ENCODE assay signal across 22 cellular contexts in genomic region chrX:643911-644303, GRCh38. TPM values are rescaled to one million over a fixed set of nuclear protein-coding genes. Genes with fewer than 3 reads are reported as not detected.
DNase-seq lines count a peak whose midpoint lies in the region; ATAC-seq and TF ChIP-seq lines count a peak whose summit lies in the region.
"Had no signal": no experiment of that assay in that cellular context is flagged by ENCODE, and none has a peak within 500 bp of the region (broad histone marks: within the 10 kb centered on the region; RNA-seq: fewer than 3 reads in every experiment).

No MANE protein-coding gene starts in this region.

- H3K27ac Mint-ChIP-seq in WTC11, result no peak overlapping the region
- H3K27ac Mint-ChIP-seq: CD4-positive, alpha-beta memory T cell had no signal

- H3K9me2 ChIP-seq in SK-N-SH, result no peaks in the 10 kb centered on the region

- peak; percentile 23 for DNase-seq in SK-N-SH
- no peak for DNase-seq in WTC11 (ENCODE audit: low spot score)
- peak; percentile 42 to 82 for DNase-seq in vagina (ENCODE audit: extremely low spot score in 2 of 2)
- DNase-seq: BE2C; Calu3; CD4-positive, alpha-beta memory T cell; DMS53; IMR-90; Karpas-422; MM.1S; NCI-H1105 treated with DMSO at 0.1 percent for 48 hours; NCI-H1694 treated with DMSO at 0.1 percent for 48 hours; NCI-H2107; NCI-H2227 treated with DMSO at 0.1 percent for 48 hours; NCI-H524 had no signal

- H3K36me3 ChIP-seq in SK-N-SH (replicated peaks in 1 of 2; ENCODE audit: control insufficient read depth in 1 of 2, insufficient read depth in 2 of 2, low read length in 1 of 2) (no peaks in the 10 kb centered on the region), mucosa of rectum (ENCODE audit: control insufficient read depth in 2 of 2, insufficient read depth in 2 of 2, low read length in 2 of 2) (no peaks in the 10 kb centered on the region), vagina (no peaks in the 10 kb centered on the region)
- H3K36me3 ChIP-seq: BE2C had no signal

- H3K4me1 Mint-ChIP-seq in WTC11, result peaks cover 16% of the 10 kb centered on the region

- no peak for TF ChIP-seq RAD21 in SK-N-SH (IDR thresholded peaks at IDR 0.05; ENCODE audit: low read length)

- CTCF ChIA-PET in SK-N-SH (lab: Yijun Ruan, JAX) (no interaction called here), WTC11 (lab: Charles Lee) (no interaction called here)

- H3K27me3 Mint-ChIP-seq in WTC11 (ENCODE audit: low read depth), result peaks cover 80% of the 10 kb centered on the region

- H3K9me3 ChIP-seq in SK-N-SH, result no peaks in the 10 kb centered on the region
- H3K9me3 ChIP-seq in mucosa of rectum (ENCODE audit: control insufficient read depth in 2 of 2, low read length in 2 of 2), result no peaks in the 10 kb centered on the region
- H3K9me3 ChIP-seq in vagina, result no peaks in the 10 kb centered on the region
- H3K9me3 ChIP-seq: BE2C had no signal

- peak overlapping the region; percentile 53 for H3K4me3 Mint-ChIP-seq in WTC11
- H3K4me3 Mint-ChIP-seq: CD4-positive, alpha-beta memory T cell had no signal

- H3K36me3 Mint-ChIP-seq in WTC11, result 0 out of 2 replicates have a peak, but pooled peaks cover 3% of the 10 kb centered on the region
- H3K36me3 Mint-ChIP-seq: CD4-positive, alpha-beta memory T cell had no signal

- POLR2A ChIA-PET in SK-N-SH (lab: Yijun Ruan, JAX) (no interaction called here), WTC11 (lab: Charles Lee) (no interaction called here)

- no peaks in the 10 kb centered on the region for H3F3A ChIP-seq in SK-N-SH (replicated peaks; ENCODE audit: insufficient read depth)

- intact Hi-C loops in vagina (cut with DNase I), result no loop called here

- no peak for TF ChIP-seq POLR2A in vagina (IDR thresholded peaks at IDR 0.05)

- ATAC-seq in SK-N-SH treated with all-trans-retinoic acid at 6 μM for 48 hours, result no peak
- ATAC-seq in WTC11, result peak; percentile 10; the same call in 1 of the 2 replicates
- ATAC-seq in HG03039 (IDR thresholded peaks at IDR 0.05; ENCODE audit: unreplicated experiment), result no peak
- ATAC-seq in GM21528 (IDR thresholded peaks at IDR 0.05; ENCODE audit: low FRiP score, unreplicated experiment), result no peak
- no peak for ATAC-seq in HG03175 (IDR thresholded peaks at IDR 0.05; ENCODE audit: unreplicated experiment)
- ATAC-seq: HCT116 had no signal

- H3K27me3 ChIP-seq in SK-N-SH (ENCODE audit: insufficient read depth) (peaks cover 40% of the 10 kb centered on the region), mucosa of rectum (ENCODE audit: control insufficient read depth in 2 of 2, insufficient read depth in 2 of 2, low read length in 2 of 2) (peaks cover 5 to 12% of the 10 kb centered on the region in 2 donors), vagina (no peaks in the 10 kb centered on the region)
- H3K27me3 ChIP-seq: BE2C had no signal

- H3K79me2 ChIP-seq in SK-N-SH (ENCODE audit: insufficient read depth), result no peaks in the 10 kb centered on the region

- H2AFZ ChIP-seq in SK-N-SH (ENCODE audit: low read depth), result no peak overlapping the region

- TF ChIP-seq CTCF in SK-N-SH (IDR thresholded peaks at IDR 0.05) (no peak), WTC11 (IDR thresholded peaks at IDR 0.05) (no peak), vagina (IDR thresholded peaks at IDR 0.05) (no peak)

- H3K4me3 ChIP-seq in SK-N-SH (ENCODE audit: low read depth in 2 of 2, low read length in 1 of 2) (no peak overlapping the region), mucosa of rectum (ENCODE audit: low read length in 2 of 2) (peak overlapping the region; percentile 71 to 72), vagina (no peak overlapping the region)

- 3% methylated on average over 8 of the region's 19 CpGs for WGBS in SK-N-SH (ENCODE audit: low lambda C conversion rate)

- no peaks in the 10 kb centered on the region for H3K9me3 Mint-ChIP-seq in WTC11

- no peak overlapping the region for H3K27ac ChIP-seq in SK-N-SH (ENCODE audit: low read depth in 2 of 2, low read length in 1 of 2)
- H3K27ac ChIP-seq in mucosa of rectum (ENCODE audit: low read depth in 2 of 2, low read length in 2 of 2), result no peak overlapping the region
- no peak overlapping the region for H3K27ac ChIP-seq in vagina
- H3K27ac ChIP-seq: 22Rv1 had no signal

- H3K4me2 ChIP-seq in SK-N-SH, result no peak overlapping the region

- TF ChIP-seq EP300 in SK-N-SH (IDR thresholded peaks at IDR 0.05; ENCODE audit: borderline replicate concordance in 1 of 2, low read depth in 1 of 2, low read length in 1 of 2), result no peak

- no peaks in the 10 kb centered on the region for H4K20me1 ChIP-seq in SK-N-SH (ENCODE audit: insufficient read depth)

- H3K9ac ChIP-seq in SK-N-SH (no peak overlapping the region), mucosa of rectum (ENCODE audit: low read depth in 1 of 2, low read length in 2 of 2) (peak overlapping the region in 1 of 2 donors; percentile 48)

- H3K4me1 ChIP-seq in SK-N-SH (ENCODE audit: control insufficient read depth in 1 of 2, insufficient read depth in 2 of 2, low read depth in 1 of 2, low read length in 1 of 2) (no peaks in the 10 kb centered on the region), mucosa of rectum (ENCODE audit: control insufficient read depth in 2 of 2, insufficient read depth in 2 of 2, low read length in 2 of 2) (no peaks in the 10 kb centered on the region), vagina (no peaks in the 10 kb centered on the region)
- H3K4me1 ChIP-seq: BE2C had no signal

TF ChIP-seq in SK-N-SH, 30 proteins besides CTCF, POLR2A, EP300 and RAD21 (continues in another document):
- TF ChIP-seq POLR2AphosphoS5 (IDR thresholded peaks at IDR 0.05; ENCODE audit: low read depth, low read length), result no peak
- no peak for TF ChIP-seq RXRA (IDR thresholded peaks at IDR 0.05; ENCODE audit: borderline replicate concordance, low read depth)
- no peak for TF ChIP-seq ELF1 (IDR thresholded peaks at IDR 0.05)
- no peak for TF ChIP-seq MXI1 (IDR thresholded peaks at IDR 0.05; ENCODE audit: low read depth, low read length)
- no peak for TF ChIP-seq NRF1 (IDR thresholded peaks at IDR 0.05; ENCODE audit: low read depth, low read length)
- TF ChIP-seq, protein P1, sequence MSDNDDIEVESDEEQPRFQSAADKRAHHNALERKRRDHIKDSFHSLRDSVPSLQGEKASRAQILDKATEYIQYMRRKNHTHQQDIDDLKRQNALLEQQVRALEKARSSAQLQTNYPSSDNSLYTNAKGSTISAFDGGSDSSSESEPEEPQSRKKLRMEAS (IDR thresholded peaks at IDR 0.05; ENCODE audit: low read depth), result no peak
- TF ChIP-seq MEF2A (IDR thresholded peaks at IDR 0.05; ENCODE audit: borderline replicate concordance, low read depth), result no peak
- no peak for TF ChIP-seq SMC3 (IDR thresholded peaks at IDR 0.05; ENCODE audit: low read depth, low read length)

TF ChIP-seq in SK-N-SH treated with all-trans-retinoic acid at 6 μM for 48 hours, 23 proteins besides CTCF, POLR2A, EP300 and RAD21 (continues in another document):
- TF ChIP-seq ESRRG (CRISPR knock-in tag; IDR thresholded peaks at IDR 0.05) (no peak), ZNF70 (CRISPR knock-in tag; IDR thresholded peaks at IDR 0.05) (no peak), ZFP3 (CRISPR knock-in tag; IDR thresholded peaks at IDR 0.05) (no peak), ISL1 (CRISPR knock-in tag; IDR thresholded peaks at IDR 0.05) (no peak), PPARA (CRISPR knock-in tag; IDR thresholded peaks at IDR 0.05; ENCODE audit: borderline replicate concordance) (no peak), RARB (CRISPR knock-in tag; IDR thresholded peaks at IDR 0.05) (no peak)
- TF ChIP-seq, protein P2, sequence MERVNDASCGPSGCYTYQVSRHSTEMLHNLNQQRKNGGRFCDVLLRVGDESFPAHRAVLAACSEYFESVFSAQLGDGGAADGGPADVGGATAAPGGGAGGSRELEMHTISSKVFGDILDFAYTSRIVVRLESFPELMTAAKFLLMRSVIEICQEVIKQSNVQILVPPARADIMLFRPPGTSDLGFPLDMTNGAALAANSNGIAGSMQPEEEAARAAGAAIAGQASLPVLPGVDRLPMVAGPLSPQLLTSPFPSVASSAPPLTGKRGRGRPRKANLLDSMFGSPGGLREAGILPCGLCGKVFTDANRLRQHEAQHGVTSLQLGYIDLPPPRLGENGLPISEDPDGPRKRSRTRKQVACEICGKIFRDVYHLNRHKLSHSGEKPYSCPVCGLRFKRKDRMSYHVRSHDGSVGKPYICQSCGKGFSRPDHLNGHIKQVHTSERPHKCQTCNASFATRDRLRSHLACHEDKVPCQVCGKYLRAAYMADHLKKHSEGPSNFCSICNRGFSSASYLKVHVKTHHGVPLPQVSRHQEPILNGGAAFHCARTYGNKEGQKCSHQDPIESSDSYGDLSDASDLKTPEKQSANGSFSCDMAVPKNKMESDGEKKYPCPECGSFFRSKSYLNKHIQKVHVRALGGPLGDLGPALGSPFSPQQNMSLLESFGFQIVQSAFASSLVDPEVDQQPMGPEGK (CRISPR knock-in tag; IDR thresholded peaks at IDR 0.05; ENCODE audit: borderline replicate concordance), result no peak

TF ChIP-seq in WTC11, 78 proteins besides CTCF, POLR2A, EP300 and RAD21 (continues in another document):
- TF ChIP-seq, protein P3, sequence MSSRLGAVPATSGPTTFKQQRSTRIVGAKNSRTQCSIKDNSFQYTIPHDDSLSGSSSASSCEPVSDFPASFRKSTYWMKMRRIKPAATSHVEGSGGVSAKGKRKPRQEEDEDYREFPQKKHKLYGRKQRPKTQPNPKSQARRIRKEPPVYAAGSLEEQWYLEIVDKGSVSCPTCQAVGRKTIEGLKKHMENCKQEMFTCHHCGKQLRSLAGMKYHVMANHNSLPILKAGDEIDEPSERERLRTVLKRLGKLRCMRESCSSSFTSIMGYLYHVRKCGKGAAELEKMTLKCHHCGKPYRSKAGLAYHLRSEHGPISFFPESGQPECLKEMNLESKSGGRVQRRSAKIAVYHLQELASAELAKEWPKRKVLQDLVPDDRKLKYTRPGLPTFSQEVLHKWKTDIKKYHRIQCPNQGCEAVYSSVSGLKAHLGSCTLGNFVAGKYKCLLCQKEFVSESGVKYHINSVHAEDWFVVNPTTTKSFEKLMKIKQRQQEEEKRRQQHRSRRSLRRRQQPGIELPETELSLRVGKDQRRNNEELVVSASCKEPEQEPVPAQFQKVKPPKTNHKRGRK (CRISPR knock-in tag; IDR thresholded peaks at IDR 0.05; ENCODE audit: borderline replicate concordance), result no peak
- TF ChIP-seq USF2 (CRISPR knock-in tag; IDR thresholded peaks at IDR 0.05) (no peak), ATF1 (CRISPR knock-in tag; IDR thresholded peaks at IDR 0.05) (no peak), GRHL2 (CRISPR knock-in tag; IDR thresholded peaks at IDR 0.05; ENCODE audit: insufficient replicate concordance, severe bottlenecking) (no peak)

RNA-seq across cellular contexts. Expression of gene SHOX, which starts 13.3 kb away (rescaled TPM):
- not detected in 2 replicates for polyA plus RNA-seq in SK-N-SH (2012; rRNA removed)
- polyA plus RNA-seq in SK-N-SH (2012; cell fraction: cytosol; rRNA removed), result not detected in 2 replicates
- not detected in 2 replicates for polyA plus RNA-seq in SK-N-SH (2012; cell fraction: nucleus; rRNA removed)
- total RNA-seq in WTC11 (2021) (0.09 to 0.14 TPM in 2 of 3 replicates, not detected in the other), vagina (not detected)
- total RNA-seq: Calu3; CD4-positive, alpha-beta memory T cell; IMR-90 had no signal
- polyA plus RNA-seq: CD4-positive, alpha-beta memory T cell; IMR-90 had no signal

Comparison
In these comparisons a context has a peak if more than half of its experiments do, and no peak if none do; other contexts are left out.
1. H3K4me3 ChIP-seq: peak in mucosa of rectum (2 of 2); none in SK-N-SH (0 of 2) and vagina (0 of 2).